ENCODE assay signal across 11 cellular contexts in the genomic region with DNA sequence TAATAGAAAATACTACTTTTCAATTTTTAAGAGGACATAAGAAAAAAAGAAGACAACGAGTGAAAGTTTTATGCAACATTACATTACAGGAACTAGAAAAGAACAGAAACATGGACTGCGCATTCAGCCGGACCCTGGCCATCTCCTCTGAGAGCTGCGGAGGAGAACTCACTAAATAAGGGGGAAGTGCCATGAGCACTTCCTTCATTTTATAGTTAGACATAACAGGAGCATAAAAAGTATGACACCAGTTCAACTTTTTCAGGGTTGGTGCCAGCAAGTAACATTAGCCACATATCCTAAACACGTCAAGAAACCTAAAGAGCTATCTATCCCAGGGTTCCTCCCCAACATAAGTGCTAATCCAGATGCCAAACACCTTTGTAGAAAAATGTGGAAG.
DNase-seq lines count a peak whose midpoint lies in the region; ATAC-seq, FAIRE-seq and TF ChIP-seq lines count a peak whose summit lies in the region.
"Had no signal": no experiment of that assay in that cellular context is flagged by ENCODE, and none has a peak within 500 bp of the region (broad histone marks: within the 10 kb centered on the region; RNA-seq: fewer than 3 reads in every experiment).

No MANE protein-coding gene starts in this region.

- H3K36me3 Mint-ChIP-seq in HFFc6 (ENCODE audit: low read depth) (peaks cover 7% of the 10 kb centered on the region), T-helper 17 cell (ENCODE audit: low read depth) (no peaks in the 10 kb centered on the region)

- TF ChIP-seq CTCF in HFFc6 (IDR thresholded peaks at IDR 0.05) (no peak), keratinocyte (optimal IDR thresholded peaks at IDR 0.05 in 1 of 3, IDR thresholded peaks at IDR 0.05 in 1 of 3, conservative IDR thresholded peaks at IDR 0.05 in 1 of 3; ENCODE audit: extremely low read depth in 1 of 3, insufficient read depth in 2 of 3, low read length in 3 of 3) (no peak), smooth muscle cell (IDR thresholded peaks at IDR 0.05; ENCODE audit: borderline replicate concordance, insufficient read depth, poor library complexity, severe bottlenecking) (no peak)

- H3K79me2 ChIP-seq in keratinocyte (ENCODE audit: control insufficient read depth, insufficient read depth, low read length) = no peaks in the 10 kb centered on the region
- H3K79me2 ChIP-seq in smooth muscle cell (ENCODE audit: low read depth) = no peaks in the 10 kb centered on the region

- ATAC-seq in T-helper 17 cell (no peak), HG02642 (IDR thresholded peaks at IDR 0.05; ENCODE audit: poor library complexity, unreplicated experiment) (no peak), HG03571 (IDR thresholded peaks at IDR 0.05; ENCODE audit: unreplicated experiment) (no peak)

- dilution Hi-C loops in keratinocyte (cut with MboI; ENCODE audit: extremely low pct_ligation_motif_present, low sequenced_read_pairs) = no loop called here

- no peak for FAIRE-seq in keratinocyte (lab: Jason Lieb, UNC)
- FAIRE-seq: frontal cortex had no signal

- peak overlapping the region; percentile 14 for H2AFZ ChIP-seq in keratinocyte (ENCODE audit: control insufficient read depth, low read length)
- peak overlapping the region; percentile 58 for H2AFZ ChIP-seq in smooth muscle cell (ENCODE audit: low read depth)

- no peak overlapping the region for H3K9ac ChIP-seq in keratinocyte (ENCODE audit: control insufficient read depth, extremely low read depth, insufficient read depth, low read length)
- no peak overlapping the region for H3K9ac ChIP-seq in smooth muscle cell (ENCODE audit: low read depth)

- H3K27ac Mint-ChIP-seq in HFFc6 (peak overlapping the region; percentile 94), T-helper 17 cell (peak overlapping the region; percentile 96)

- no peaks in the 10 kb centered on the region for H3K36me3 ChIP-seq in keratinocyte (ENCODE audit: control insufficient read depth in 2 of 2, extremely low read depth in 1 of 2, insufficient read depth in 2 of 2, low read length in 2 of 2)
- no peaks in the 10 kb centered on the region for H3K36me3 ChIP-seq in smooth muscle cell (ENCODE audit: low read depth)

- no peak for DNase-seq in HFFc6
- DNase-seq in T-helper 17 cell = no peak
- DNase-seq in keratinocyte (ENCODE audit: low read depth, low spot score) = no peak
- no peak for DNase-seq in smooth muscle cell (lab: John Stamatoyannopoulos, UW; ENCODE audit: unreplicated experiment)
- DNase-seq in NCI-H146 treated with DMSO at 0.1 percent for 48 hours (lab: John Stamatoyannopoulos, UW; ENCODE audit: unreplicated experiment) = no peak
- DNase-seq in foreskin melanocyte = no peak
- DNase-seq: amniotic stem cell, NCI-H446 treated with DMSO at 0.1 percent for 48 hours had no signal

- H3K4me1 ChIP-seq in keratinocyte (ENCODE audit: control insufficient read depth, extremely low read depth, insufficient read depth, low read length) = peaks cover 19% of the 10 kb centered on the region
- H3K4me1 ChIP-seq in smooth muscle cell (ENCODE audit: low read depth) = peaks cover 11% of the 10 kb centered on the region

- H3K4me1 Mint-ChIP-seq in HFFc6 (ENCODE audit: low read depth) (peaks cover 46% of the 10 kb centered on the region), T-helper 17 cell (peaks cover 28% of the 10 kb centered on the region)

- H4K20me1 ChIP-seq in keratinocyte (ENCODE audit: control insufficient read depth, extremely low read depth, insufficient read depth, low read length) = no peaks in the 10 kb centered on the region
- no peaks in the 10 kb centered on the region for H4K20me1 ChIP-seq in smooth muscle cell (ENCODE audit: low read depth)

- H3K9me1 ChIP-seq in keratinocyte (ENCODE audit: control insufficient read depth, extremely low read depth, insufficient read depth, low read length) = no peaks in the 10 kb centered on the region

- H3K9me3 ChIP-seq in T-helper 17 cell (ENCODE audit: control insufficient read depth, low read length, poor library complexity, severe bottlenecking) (no peaks in the 10 kb centered on the region), keratinocyte (ENCODE audit: control insufficient read depth, low read depth, low read length) (no peaks in the 10 kb centered on the region), smooth muscle cell (replicated peaks; ENCODE audit: low read depth) (no peaks in the 10 kb centered on the region)

- H3K4me3 Mint-ChIP-seq in HFFc6 (peak overlapping the region; percentile 88; the same call in 1 of the 2 replicates), T-helper 17 cell (peak overlapping the region; percentile 12)

- H3K4me2 ChIP-seq in keratinocyte (ENCODE audit: control insufficient read depth, extremely low read depth, insufficient read depth, low read depth, low read length) = peak overlapping the region; percentile 74
- H3K4me2 ChIP-seq in smooth muscle cell = no peak overlapping the region

- H3K4me3 ChIP-seq in keratinocyte (ENCODE audit: control insufficient read depth in 2 of 3, extremely low read depth in 1 of 3, insufficient read depth in 2 of 3, low read depth in 1 of 3, low read length in 3 of 3) (no peak overlapping the region), smooth muscle cell (no peak overlapping the region)

- WGBS in smooth muscle cell (ENCODE audit: low lambda C conversion rate) = 93% methylated on average over 5 of the region's 5 CpGs

- peaks cover 3% of the 10 kb centered on the region; the same call in 1 of the 2 replicates for H3K27me3 Mint-ChIP-seq in HFFc6 (ENCODE audit: insufficient read depth)
- H3K27me3 Mint-ChIP-seq in T-helper 17 cell = no peaks in the 10 kb centered on the region

- H3K27ac ChIP-seq in keratinocyte (ENCODE audit: control insufficient read depth, insufficient read depth, low read length) (no peak overlapping the region), smooth muscle cell (ENCODE audit: low read depth) (no peak overlapping the region)

- no peaks in the 10 kb centered on the region for H3K27me3 ChIP-seq in keratinocyte (ENCODE audit: control insufficient read depth, extremely low read depth, insufficient read depth, low read length)
- H3K27me3 ChIP-seq in smooth muscle cell (ENCODE audit: low read depth) = no peaks in the 10 kb centered on the region

- H3K9me3 Mint-ChIP-seq in HFFc6 = no peaks in the 10 kb centered on the region

- H3F3A ChIP-seq in smooth muscle cell (ENCODE audit: low read depth) = no peaks in the 10 kb centered on the region
